ENCODE assay signal across 23 cellular contexts in the genomic region with DNA sequence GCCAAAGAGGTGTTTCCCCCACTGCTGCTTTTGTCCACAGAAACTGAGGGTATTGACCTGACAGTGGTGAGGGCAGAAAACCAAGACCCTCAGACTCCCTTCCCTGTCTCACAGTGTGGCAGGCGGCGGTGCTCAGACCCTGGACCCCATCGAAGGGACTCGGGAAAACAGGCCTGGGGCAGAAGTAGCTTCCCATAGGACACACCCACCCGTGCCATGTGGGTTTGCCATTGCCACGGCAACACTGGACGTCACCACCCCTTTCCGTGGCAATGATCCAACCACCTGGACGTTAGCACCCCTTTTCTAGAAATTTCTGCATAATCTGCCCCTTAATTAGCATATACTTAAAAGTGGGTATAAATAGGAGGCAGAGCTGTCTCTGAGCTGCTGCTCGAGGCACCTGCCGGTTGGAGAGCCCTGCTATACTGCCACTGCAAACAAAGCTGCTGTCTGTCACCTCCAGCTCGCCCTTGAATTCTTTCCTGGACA. TPM values are rescaled to one million over a fixed set of nuclear protein-coding genes. Genes with fewer than 3 reads are reported as not detected.
A peak's percentile ranks its signal among the peaks of the same experiment; 100 is the strongest.
DNase-seq lines count a peak whose midpoint lies in the region; ATAC-seq and TF ChIP-seq lines count a peak whose summit lies in the region.
"Had no signal": no experiment of that assay in that cellular context is flagged by ENCODE, and none has a peak within 500 bp of the region (broad histone marks: within the 10 kb centered on the region; RNA-seq: fewer than 3 reads in every experiment).

No MANE protein-coding gene starts in this region.

- H3F3A ChIP-seq in GM23338 (replicated peaks; ENCODE audit: low read depth): no peaks in the 10 kb centered on the region

- 60 to 67% methylated on average over 11 to 12 of the region's 12 CpGs for WGBS in upper lobe of left lung, 2 donors

- peak; percentile 32 for DNase-seq in AG20443 (ENCODE audit: low spot score)
- peak; percentile 55 for DNase-seq in GM23338 (ENCODE audit: low spot score)
- peak; percentile 57 for DNase-seq in RPMI8226
- DNase-seq in iPS-NIHi7 (ENCODE audit: extremely low spot score): peak; percentile 25
- no peak for DNase-seq in natural killer cell
- DNase-seq in upper lobe of left lung: no peak
- DNase-seq in GM19240 (ENCODE audit: insufficient read length, low spot score): no peak
- DNase-seq in NCI-H1105 treated with DMSO at 0.1 percent for 48 hours (lab: John Stamatoyannopoulos, UW): no peak
- DNase-seq: activated CD4-positive, alpha-beta T cell treated with anti-CD3 and anti-CD28 coated beads for 1 hour; activated CD8-positive, alpha-beta memory T cell treated with anti-CD3 and anti-CD28 coated beads, Interleukin-2, amount 50 U/mL, for 48 hours; activated naive CD4-positive, alpha-beta T cell treated with anti-CD3 and anti-CD28 coated beads, Interleukin-2, amount 50 U/mL, for 16 hours; AML-193; brain microvascular endothelial cell; DMS79 treated with DMSO at 0.1 percent for 48 hours; mammary epithelial cell; stimulated activated CD4-positive, alpha-beta T cell treated with anti-CD3 and anti-CD28 coated beads, Interleukin-2, amount 100 ng/mL, for 48 hours; trophoblast cell had no signal

- H3K27ac ChIP-seq in GM23338 (ENCODE audit: low read depth) (no peak overlapping the region), upper lobe of left lung (no peak overlapping the region)
- H3K27ac ChIP-seq: brain microvascular endothelial cell had no signal

- no peaks in the 10 kb centered on the region for H3K36me3 ChIP-seq in GM23338 (ENCODE audit: insufficient read depth)
- no peaks in the 10 kb centered on the region for H3K36me3 ChIP-seq in upper lobe of left lung
- H3K36me3 ChIP-seq: brain microvascular endothelial cell had no signal

- H3K79me2 ChIP-seq in GM23338 (replicated peaks; ENCODE audit: insufficient read depth): no peaks in the 10 kb centered on the region

- no peaks in the 10 kb centered on the region for H4K20me1 ChIP-seq in GM23338 (replicated peaks; ENCODE audit: insufficient read depth)

- TF ChIP-seq CTCF in GM23338 (conservative IDR thresholded peaks at IDR 0.05; ENCODE audit: low read depth in 2 of 2): no peak
- no peak for TF ChIP-seq CTCF in natural killer cell (IDR thresholded peaks at IDR 0.05)
- TF ChIP-seq CTCF in upper lobe of left lung (IDR thresholded peaks at IDR 0.05): no peak

- no peak overlapping the region for H3K4me3 Mint-ChIP-seq in GM23338
- H3K4me3 Mint-ChIP-seq in natural killer cell: no peak overlapping the region

- no peaks in the 10 kb centered on the region for H3K36me3 Mint-ChIP-seq in GM23338 (ENCODE audit: low read depth)
- peaks cover 7% of the 10 kb centered on the region for H3K36me3 Mint-ChIP-seq in natural killer cell

- no peaks in the 10 kb centered on the region for H3K27me3 ChIP-seq in GM23338 (ENCODE audit: insufficient read depth)
- H3K27me3 ChIP-seq in upper lobe of left lung: no peaks in the 10 kb centered on the region
- H3K27me3 ChIP-seq: brain microvascular endothelial cell had no signal

- H3K9me3 ChIP-seq in upper lobe of left lung: no peaks in the 10 kb centered on the region

- H2AFZ ChIP-seq in GM23338: peak overlapping the region; percentile 72; the same call in 1 of the 2 replicates

- H3K4me1 Mint-ChIP-seq in GM23338 (no peaks in the 10 kb centered on the region), natural killer cell (peaks cover 0 to 6% of the 10 kb centered on the region in 2 donors)

- H3K4me3 ChIP-seq in GM23338: no peak overlapping the region
- no peak overlapping the region for H3K4me3 ChIP-seq in upper lobe of left lung

- intact Hi-C loops in natural killer cell (cut with micrococcal nuclease): no loop called here

- H3K9me3 Mint-ChIP-seq in GM23338: no peaks in the 10 kb centered on the region
- H3K9me3 Mint-ChIP-seq in natural killer cell: no peaks in the 10 kb centered on the region

- no peak overlapping the region for H3K4me2 ChIP-seq in GM23338

- ATAC-seq in GM23338 (peak; percentile 40), natural killer cell (no peak), upper lobe of left lung (ENCODE audit: low FRiP score in 2 of 2) (no peak)
- ATAC-seq: Panc1, sciatic nerve had no signal

- peaks cover 5% of the 10 kb centered on the region for H3K27me3 Mint-ChIP-seq in GM23338 (ENCODE audit: insufficient read depth, low read depth, poor library complexity)
- no peaks in the 10 kb centered on the region for H3K27me3 Mint-ChIP-seq in natural killer cell (ENCODE audit: low read depth in 2 of 2)

- H3K27ac Mint-ChIP-seq in GM23338: no peak overlapping the region
- H3K27ac Mint-ChIP-seq in natural killer cell: no peak overlapping the region

- H3K9me2 ChIP-seq in GM23338 (ENCODE audit: insufficient read depth): no peaks in the 10 kb centered on the region

- no peak for TF ChIP-seq EP300 in upper lobe of left lung (IDR thresholded peaks at IDR 0.05)

- H3K4me1 ChIP-seq in GM23338 (ENCODE audit: insufficient read depth) (no peaks in the 10 kb centered on the region), upper lobe of left lung (no peaks in the 10 kb centered on the region)

- no peak for TF ChIP-seq POLR2A in upper lobe of left lung (IDR thresholded peaks at IDR 0.05)

TF ChIP-seq in GM23338, 12 proteins besides CTCF, POLR2A, EP300 and RAD21:
- TF ChIP-seq POLR2AphosphoS5 (IDR thresholded peaks at IDR 0.05; ENCODE audit: low read depth) (no peak), CREB1 (CRISPR knock-in tag; IDR thresholded peaks at IDR 0.05; ENCODE audit: low read depth) (0 out of 2 replicates have a peak, but pooled peaks have one; percentile 33)

RNA-seq across cellular contexts. Expression of a gene that starts 10.6 kb away (rescaled TPM):
- total RNA-seq in GM23338 (2014; rRNA removed; shearing (Covaris generic)): not detected in 2 replicates
- polyA plus RNA-seq in GM23338 (2016; fragmentation: Nextera tagmentation; extraction: Ambion mirVana): not detected in 2 replicates
- total RNA-seq in natural killer cell (10 to 100 TPM; 67.7 to 96.1 (median 73.7) TPM), upper lobe of left lung (1 to 10 TPM in 4 of 6 donors, under 1 TPM in 2; 0.78 to 3.1 (median 1.2) TPM)
- total RNA-seq: NCI-H460 had no signal

RNA-seq across cellular contexts. Expression of a gene that starts 15.2 kb away (rescaled TPM):
- 0.62 and 0.73 TPM in 2 replicates for total RNA-seq in GM23338 (2014; rRNA removed; shearing (Covaris generic))
- polyA plus RNA-seq in GM23338 (2016; fragmentation: Nextera tagmentation; extraction: Ambion mirVana): 1.2 and 1.8 TPM in 2 replicates
- total RNA-seq in natural killer cell: 1 to 10 TPM in 2 of 3 donors, not detected in 1; 1.0 to 1.7 TPM
- total RNA-seq in upper lobe of left lung: 1 to 10 TPM in 3 of 6 donors, under 1 TPM in 2, not detected in 1; 0.47 to 3.1 (median 1.8) TPM
- total RNA-seq: T-helper 1 cell treated with Interleukin-12 subunit alpha and Interleukin-12 subunit beta and Interleukin-4 antibody, amounts not matched to agents 30 ng/mL and 1 ng/mL, for 36 hours had no signal
- polyA plus RNA-seq: mammary epithelial cell had no signal

RNA-seq across cellular contexts. Expression of a gene that starts 16.5 kb away (rescaled TPM):
- total RNA-seq in GM23338 (2014; rRNA removed; shearing (Covaris generic)): not detected in 2 replicates
- polyA plus RNA-seq in GM23338 (2016; fragmentation: Nextera tagmentation; extraction: Ambion mirVana): not detected in 2 replicates
- total RNA-seq in natural killer cell (not detected), upper lobe of left lung (not detected)
- total RNA-seq: frontal cortex; H4; mammary epithelial cell; NCI-H460; sciatic nerve; T-helper 1 cell treated with Interleukin-12 subunit alpha and Interleukin-12 subunit beta and Interleukin-4 antibody, amounts not matched to agents 30 ng/mL and 1 ng/mL, for 36 hours had no signal
- polyA plus RNA-seq: mammary epithelial cell had no signal

Comparison
In these comparisons a context has a peak if more than half of its experiments do, and no peak if none do; other contexts are left out.
1. DNase-seq: peak in AG20443 (single experiment), GM23338 (single experiment), RPMI8226 (single experiment) and iPS-NIHi7 (single experiment); none in natural killer cell (single experiment), upper lobe of left lung (0 of 2), GM19240 (single experiment) and NCI-H1105 treated with DMSO at 0.1 percent for 48 hours (single experiment).
2. RNA of a gene that starts 10.6 kb away (total RNA-seq): 67.7 to 96.1 TPM in natural killer cell; 0.78 to 3.1 TPM in upper lobe of left lung and not detected in GM23338; every median in the first group is over 10 times any median in the second.